Comparison of ENCODE assay signal across 9 cellular contexts in genomic region chr15:41512512-41513281, GRCh38. TPM values are rescaled to one million over a fixed set of nuclear protein-coding genes. Genes with fewer than 3 reads are reported as not detected.
DNase-seq lines count a peak whose midpoint lies in the region; ATAC-seq, FAIRE-seq and TF ChIP-seq lines count a peak whose summit lies in the region.
"Had no signal": no experiment of that assay in that cellular context is flagged by ENCODE, and none has a peak within 500 bp of the region (broad histone marks: within the 10 kb centered on the region; RNA-seq: fewer than 3 reads in every experiment).

No MANE protein-coding gene starts in this region.

- H3K79me2 ChIP-seq in astrocyte (ENCODE audit: insufficient read depth, low read length): no peaks in the 10 kb centered on the region

- peak overlapping the region; percentile 36 for H3K4me3 ChIP-seq in astrocyte (ENCODE audit: insufficient read depth, low read depth, low read length)
- H3K4me3 ChIP-seq in right lobe of liver: peak overlapping the region; percentile 20 to 38 (median 33)
- H3K4me3 ChIP-seq in thoracic aorta: peak overlapping the region; percentile 61

- H3K27ac ChIP-seq in astrocyte (ENCODE audit: low read depth, low read length) (no peak overlapping the region), right lobe of liver (no peak overlapping the region), thoracic aorta (peak overlapping the region in 1 of 2 donors; percentile 38)
- H3K27ac ChIP-seq: thyroid gland had no signal

- FAIRE-seq in astrocyte (lab: Jason Lieb, UNC): no peak

- peaks cover 14% of the 10 kb centered on the region for H3K4me1 ChIP-seq in astrocyte (ENCODE audit: insufficient read depth, low read length)
- peaks cover 0 to 23% (median 0%) of the 10 kb centered on the region in 4 donors for H3K4me1 ChIP-seq in right lobe of liver
- H3K4me1 ChIP-seq in thoracic aorta (ENCODE audit: control insufficient read depth in 1 of 2, low read depth in 2 of 2): peaks cover 18 to 25% of the 10 kb centered on the region in 2 donors

- H3K4me3 Mint-ChIP-seq in CD14-positive monocyte: peak overlapping the region; percentile 84 to 96
- peak overlapping the region; percentile 83 to 96 (median 94) for H3K4me3 Mint-ChIP-seq in IgD-negative memory B cell
- no peak overlapping the region for H3K4me3 Mint-ChIP-seq in astrocyte (ENCODE audit: unreplicated experiment)

- H3K36me3 ChIP-seq in astrocyte (ENCODE audit: insufficient read depth, low read length) (no peaks in the 10 kb centered on the region), right lobe of liver (no peaks in the 10 kb centered on the region), thoracic aorta (no peaks in the 10 kb centered on the region)
- H3K36me3 ChIP-seq: thyroid gland had no signal

- H2AFZ ChIP-seq in astrocyte (ENCODE audit: low read depth, low read length): peak overlapping the region; percentile 45

- H3K4me2 ChIP-seq in astrocyte (ENCODE audit: low read length): peak overlapping the region; percentile 73

- H3K27me3 ChIP-seq in astrocyte (ENCODE audit: insufficient read depth, low read length) (peaks cover 35% of the 10 kb centered on the region), right lobe of liver (peaks cover 0 to 10% of the 10 kb centered on the region in 2 donors), thoracic aorta (replicated peaks; ENCODE audit: insufficient read depth) (peaks cover 16% of the 10 kb centered on the region)

- H3K4me1 Mint-ChIP-seq in CD14-positive monocyte (peaks cover 24% of the 10 kb centered on the region), IgD-negative memory B cell (peaks cover 8 to 15% (median 13%) of the 10 kb centered on the region in 3 donors), astrocyte (ENCODE audit: low read depth, unreplicated experiment) (no peaks in the 10 kb centered on the region)

- H3K9me3 Mint-ChIP-seq in CD14-positive monocyte (peaks cover 0 to 12% (median 9%) of the 10 kb centered on the region in 7 donors), IgD-negative memory B cell (no peaks in the 10 kb centered on the region), astrocyte (ENCODE audit: unreplicated experiment) (peaks cover 2% of the 10 kb centered on the region)

- ATAC-seq in right lobe of liver: peak; percentile 27 to 47 (median 41)
- ATAC-seq in thoracic aorta (ENCODE audit: insufficient number of reproducible peaks, low FRiP score, low read depth): no peak
- no peak for ATAC-seq in HG03354 (IDR thresholded peaks at IDR 0.05; ENCODE audit: poor library complexity, severe bottlenecking, unreplicated experiment)
- ATAC-seq in HG03378 (IDR thresholded peaks at IDR 0.05; ENCODE audit: unreplicated experiment): no peak

- intact Hi-C loops in CD14-positive monocyte (cut with micrococcal nuclease): no loop called here
- intact Hi-C loops in right lobe of liver (cut with DNase I): no loop called here

- H3K36me3 Mint-ChIP-seq in CD14-positive monocyte (peaks cover 14 to 21% of the 10 kb centered on the region in 2 donors), IgD-negative memory B cell (no peaks in the 10 kb centered on the region), astrocyte (ENCODE audit: low read depth, unreplicated experiment) (peaks cover 14% of the 10 kb centered on the region)

- H3K9ac ChIP-seq in astrocyte (ENCODE audit: low read length): no peak overlapping the region

- H3K9me3 ChIP-seq in astrocyte (ENCODE audit: insufficient read depth, low read depth, low read length) (no peaks in the 10 kb centered on the region), right lobe of liver (no peaks in the 10 kb centered on the region), thoracic aorta (no peaks in the 10 kb centered on the region)
- H3K9me3 ChIP-seq: thyroid gland had no signal

- 5% methylated on average over 23 of the region's 60 CpGs for WGBS in right lobe of liver (ENCODE audit: insufficient coverage, low coverage, low lambda C conversion rate, missing lambda C conversion rate)

- H4K20me1 ChIP-seq in astrocyte (ENCODE audit: insufficient read depth, low read length): no peaks in the 10 kb centered on the region

- DNase-seq in CD14-positive monocyte (ENCODE audit: low spot score): no peak
- no peak for DNase-seq in astrocyte (ENCODE audit: low read depth)
- DNase-seq in right lobe of liver: no peak
- DNase-seq in thoracic aorta (ENCODE audit: low spot score): no peak
- no peak for DNase-seq in SIG-M5 treated with dmso at 0.1 percent for 504 hours (lab: John Stamatoyannopoulos, UW; ENCODE audit: unreplicated experiment)

- H3K27ac Mint-ChIP-seq in CD14-positive monocyte: peak overlapping the region in 3 of 7 donors; percentile 20 to 55 (median 38)
- H3K27ac Mint-ChIP-seq in IgD-negative memory B cell: peak overlapping the region in 2 of 3 donors; percentile 23 to 88
- peak overlapping the region; percentile 81 for H3K27ac Mint-ChIP-seq in astrocyte (ENCODE audit: unreplicated experiment)

- no peak for TF ChIP-seq POLR2A in right lobe of liver (IDR thresholded peaks at IDR 0.05)

- no peak for TF ChIP-seq CTCF in CD14-positive monocyte (IDR thresholded peaks at IDR 0.05)
- TF ChIP-seq CTCF in astrocyte (IDR thresholded peaks at IDR 0.05; ENCODE audit: insufficient read depth, low read depth, low read length): no peak
- TF ChIP-seq CTCF in right lobe of liver (IDR thresholded peaks at IDR 0.05): no peak
- TF ChIP-seq CTCF in thoracic aorta (IDR thresholded peaks at IDR 0.05): no peak

- H3K27me3 Mint-ChIP-seq in CD14-positive monocyte (ENCODE audit: low read depth in 3 of 3) (peaks cover 43 to 51% (median 48%) of the 10 kb centered on the region in 3 donors), IgD-negative memory B cell (peaks cover 13% of the 10 kb centered on the region), astrocyte (ENCODE audit: low read depth, unreplicated experiment) (peaks cover 58% of the 10 kb centered on the region)

RNA-seq across cellular contexts. Expression of gene LTK, which starts 0.9 kb away (rescaled TPM):
- not detected for polyA plus RNA-seq in CD14-positive monocyte
- polyA plus RNA-seq in IgD-negative memory B cell: 2.0 TPM
- total RNA-seq in astrocyte: 0.14 TPM in 1 of 2 replicates, not detected in the other
- 1 to 10 TPM in 4 of 6 experiments, under 1 TPM in 2; 0.56 to 3.3 (median 1.8) TPM for total RNA-seq in right lobe of liver
- under 1 TPM; 0.35 to 0.81 TPM for total RNA-seq in thoracic aorta

RNA-seq across cellular contexts. Expression of gene ITPKA, which starts 19.0 kb away (rescaled TPM):
- polyA plus RNA-seq in CD14-positive monocyte (not detected), IgD-negative memory B cell (not detected)
- total RNA-seq in astrocyte (1.0 and 1.2 TPM in 2 replicates), right lobe of liver (10 to 100 TPM in 2 of 6 experiments, 1 to 10 TPM in 1, under 1 TPM in 3; 0.60 to 15.5 (median 1.4) TPM), thoracic aorta (1 to 10 TPM in 1 of 2 donors, not detected in 1; 4.4 TPM)

RNA-seq across cellular contexts. Expression of gene RPAP1, which starts 31.4 kb away (rescaled TPM):
- 1 to 10 TPM; 2.7 to 2.9 TPM for polyA plus RNA-seq in CD14-positive monocyte
- 15.3 TPM for polyA plus RNA-seq in IgD-negative memory B cell
- 35.9 and 39.1 TPM in 2 replicates for total RNA-seq in astrocyte
- 10 to 100 TPM; 13.9 to 20.8 (median 17.9) TPM for total RNA-seq in right lobe of liver
- total RNA-seq in thoracic aorta: 10 to 100 TPM; 14.7 to 19.2 TPM

RNA-seq across cellular contexts. Expression of gene TYRO3, which starts 46.3 kb away (rescaled TPM):
- under 1 TPM in 1 of 2 donors, not detected in 1; 0.12 TPM for polyA plus RNA-seq in CD14-positive monocyte
- polyA plus RNA-seq in IgD-negative memory B cell: not detected
- total RNA-seq in astrocyte: 28.5 and 34.0 TPM in 2 replicates
- 1 to 10 TPM; 1.1 to 2.9 (median 1.8) TPM for total RNA-seq in right lobe of liver
- total RNA-seq in thoracic aorta: 1 to 10 TPM; 5.4 to 8.8 TPM

Comparison
In these comparisons a context has a peak if more than half of its experiments do, and no peak if none do; other contexts are left out.
1. ATAC-seq: peak in right lobe of liver (4 of 4); none in thoracic aorta (single experiment), HG03354 (single experiment) and HG03378 (single experiment).
2. Peak in every context shown above with its lines, with median percentiles within 50 percentile points of each other: H3K4me3 ChIP-seq.